9 cellular contexts compared by ENCODE assay signal in genomic region chr5:50445281-50445949, GRCh38. TPM values are rescaled to one million over a fixed set of nuclear protein-coding genes. Genes with fewer than 3 reads are reported as not detected.
DNase-seq lines count a peak whose midpoint lies in the region; ATAC-seq, FAIRE-seq and TF ChIP-seq lines count a peak whose summit lies in the region.
"Had no signal": no experiment of that assay in that cellular context is flagged by ENCODE, and none has a peak within 500 bp of the region (broad histone marks: within the 10 kb centered on the region; RNA-seq: fewer than 3 reads in every experiment).

No MANE protein-coding gene starts in this region.

- H3K4me3 ChIP-seq in NB4 (ENCODE audit: low read depth, low read length) (no peak overlapping the region), neutrophil (ENCODE audit: low read depth in 1 of 2, low read length in 1 of 2) (peak overlapping the region; percentile 41 to 50), kidney (ENCODE audit: low read length in 2 of 2) (no peak overlapping the region)
- H3K4me3 ChIP-seq: tibial artery had no signal

- H3K27me3 ChIP-seq in neutrophil = no peaks in the 10 kb centered on the region

- peaks cover 55 to 60% of the 10 kb centered on the region in 2 experiments for H3K4me1 ChIP-seq in neutrophil (ENCODE audit: control insufficient read depth in 1 of 2, insufficient read depth in 1 of 2, low read depth in 1 of 2, low read length in 1 of 2)
- H3K4me1 ChIP-seq in kidney (ENCODE audit: control insufficient read depth in 1 of 2, insufficient read depth in 1 of 2, low read depth in 1 of 2, low read length in 2 of 2) = no peaks in the 10 kb centered on the region

- ATAC-seq in GM18909 (IDR thresholded peaks at IDR 0.05; ENCODE audit: poor library complexity, unreplicated experiment) (peak; percentile 73), HG02763 (IDR thresholded peaks at IDR 0.05; ENCODE audit: unreplicated experiment) (peak; percentile 68)

- H3K9me3 ChIP-seq in neutrophil (no peaks in the 10 kb centered on the region), kidney (ENCODE audit: control insufficient read depth in 1 of 2, low read length in 2 of 2) (no peaks in the 10 kb centered on the region)
- H3K9me3 ChIP-seq: tibial artery had no signal

- peak overlapping the region; percentile 87 for H3K27ac ChIP-seq in neutrophil
- H3K27ac ChIP-seq in kidney (ENCODE audit: low read depth in 2 of 2, low read length in 2 of 2) = no peak overlapping the region
- H3K27ac ChIP-seq: tibial artery had no signal

- H3K36me3 ChIP-seq in neutrophil (no peaks in the 10 kb centered on the region), kidney (ENCODE audit: control insufficient read depth in 1 of 2, insufficient read depth in 2 of 2, low read length in 2 of 2) (no peaks in the 10 kb centered on the region)
- H3K36me3 ChIP-seq: tibial artery had no signal

- TF ChIP-seq CTCF in NB4 (IDR thresholded peaks at IDR 0.05; ENCODE audit: low read depth, low read length) (no peak), neutrophil (IDR thresholded peaks at IDR 0.05) (no peak), kidney (IDR thresholded peaks at IDR 0.05; ENCODE audit: borderline replicate concordance, extremely low read depth, insufficient read depth) (no peak)

- FAIRE-seq in kidney (lab: Jason Lieb, UNC) = no peak
- FAIRE-seq: bronchial epithelial cell had no signal

- TF ChIP-seq POLR2A in NB4 (IDR thresholded peaks at IDR 0.05; ENCODE audit: extremely low read depth, insufficient read length) = no peak

- no peak overlapping the region for H3K9ac ChIP-seq in kidney (ENCODE audit: low read length in 2 of 2)

- DNase-seq in NB4 (ENCODE audit: low read depth) (peak; percentile 70), NCI-H1436 treated with DMSO at 0.1 percent for 48 hours (lab: John Stamatoyannopoulos, UW) (no peak), NCI-H128 (lab: John Stamatoyannopoulos, UW; ENCODE audit: unreplicated experiment) (no peak), kidney (no peak)
- DNase-seq: tibial artery had no signal

- intact Hi-C loops in kidney (cut with DNase I) = no loop called here

RNA-seq across cellular contexts. Expression of gene EMB, which starts 4.3 kb away (rescaled TPM):
- total RNA-seq in kidney = 25.0 TPM
- polyA plus RNA-seq in kidney (ENCODE audit: insufficient read depth, low read depth, low replicate concordance) = 2.2 TPM

Comparison
In these comparisons a context has a peak if more than half of its experiments do, and no peak if none do; other contexts are left out.
1. H3K4me3 ChIP-seq: peak in neutrophil (2 of 2); none in NB4 (single experiment) and kidney (0 of 2).